10 cellular contexts compared by ENCODE assay signal in the genomic region with DNA sequence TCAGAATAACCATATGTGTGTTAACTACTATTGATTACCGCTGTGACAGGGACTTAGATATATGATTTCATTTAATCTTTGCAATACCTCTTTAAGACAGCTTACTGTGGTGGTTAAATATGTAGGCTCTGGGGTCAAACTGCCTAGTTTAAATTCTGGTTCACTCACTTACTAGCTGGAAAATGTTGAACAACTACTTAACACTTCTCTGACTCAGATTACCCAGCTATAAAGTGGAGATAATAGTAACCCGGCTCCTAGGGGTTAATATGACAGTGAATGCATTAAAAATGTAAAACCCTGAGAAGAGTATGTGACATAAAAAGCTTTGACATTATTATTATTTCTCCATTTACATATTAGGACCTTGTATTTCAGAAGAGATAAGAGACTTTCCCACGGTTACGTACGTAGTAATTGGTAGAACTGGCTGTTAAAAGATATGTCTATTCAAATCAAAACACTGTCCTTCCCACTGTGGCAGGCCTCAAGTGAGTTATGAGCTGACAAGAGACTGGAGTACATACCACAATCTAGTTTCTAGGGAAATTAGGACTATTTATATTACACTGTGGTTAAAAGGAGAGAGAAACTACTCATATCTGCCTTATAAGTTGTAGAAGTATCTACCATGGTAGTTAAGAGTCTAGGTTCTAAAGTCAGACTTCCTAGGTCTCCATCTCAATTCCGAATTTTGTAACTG. TPM values are rescaled to one million over a fixed set of nuclear protein-coding genes. Genes with fewer than 3 reads are reported as not detected.
DNase-seq lines count a peak whose midpoint lies in the region; ATAC-seq and TF ChIP-seq lines count a peak whose summit lies in the region.
"Had no signal": no experiment of that assay in that cellular context is flagged by ENCODE, and none has a peak within 500 bp of the region (broad histone marks: within the 10 kb centered on the region; RNA-seq: fewer than 3 reads in every experiment).

No MANE protein-coding gene starts in this region.

- WGBS in suprapubic skin: 79% methylated on average over 6 of the region's 6 CpGs
- WGBS in stomach, 5 donors: 73 to 81% (median 78%) methylated on average over 6 of the region's 6 CpGs
- WGBS in heart left ventricle, 4 donors: 80 to 88% (median 85%) methylated on average over 6 of the region's 6 CpGs

- H3K27me3 ChIP-seq in suprapubic skin: peaks cover 7% of the 10 kb centered on the region
- H3K27me3 ChIP-seq in stomach: no peaks in the 10 kb centered on the region
- peaks cover 0 to under 1% (median 0%) of the 10 kb centered on the region in 9 donors for H3K27me3 ChIP-seq in heart left ventricle

- TF ChIP-seq POLR2A in suprapubic skin (IDR thresholded peaks at IDR 0.05): no peak
- TF ChIP-seq POLR2A in stomach (IDR thresholded peaks at IDR 0.05): no peak
- TF ChIP-seq POLR2A in heart left ventricle (IDR thresholded peaks at IDR 0.05): no peak

- H3K4me3 ChIP-seq in suprapubic skin (no peak overlapping the region), stomach (no peak overlapping the region), heart left ventricle (no peak overlapping the region)

- H3K27me3 Mint-ChIP-seq in mesothelial cell of epicardium (ENCODE audit: low read depth): peaks cover 4% of the 10 kb centered on the region

- H3K27ac Mint-ChIP-seq in mesothelial cell of epicardium: peak overlapping the region; percentile 37
- H3K27ac Mint-ChIP-seq: activated CD4-positive, alpha-beta T cell treated with anti-CD3 and anti-CD28 coated beads, Interleukin-2, amount 10 ng/mL, durations not matched to agents 7 days and 5 days had no signal

- ATAC-seq in GM21515 (IDR thresholded peaks at IDR 0.05; ENCODE audit: unreplicated experiment) (peak; percentile 73), HG03139 (IDR thresholded peaks at IDR 0.05; ENCODE audit: unreplicated experiment) (peak; percentile 64), heart left ventricle (no peak)

- TF ChIP-seq EP300 in suprapubic skin (IDR thresholded peaks at IDR 0.05) (no peak), stomach (IDR thresholded peaks at IDR 0.05) (no peak)

- DNase-seq in NOMO-1 treated with DMSO at 0.1 percent for 48 hours (lab: John Stamatoyannopoulos, UW; ENCODE audit: unreplicated experiment) (peak; percentile 18), NOMO-1 treated with dmso at 0.1 percent for 144 hours (lab: John Stamatoyannopoulos, UW; ENCODE audit: unreplicated experiment) (no peak), mesothelial cell of epicardium (ENCODE audit: low spot score in 2 of 2, unreplicated experiment in 2 of 2) (no peak), suprapubic skin (ENCODE audit: low spot score in 2 of 2) (no peak), stomach (no peak), heart left ventricle (no peak)
- DNase-seq: activated CD4-positive, alpha-beta T cell treated with anti-CD3 and anti-CD28 coated beads, Interleukin-2, amount 10 ng/mL, durations not matched to agents 7 days and 5 days had no signal

- no peaks in the 10 kb centered on the region for H3K9me3 Mint-ChIP-seq in mesothelial cell of epicardium
- H3K9me3 Mint-ChIP-seq: activated CD4-positive, alpha-beta T cell treated with anti-CD3 and anti-CD28 coated beads, Interleukin-2, amount 10 ng/mL, durations not matched to agents 7 days and 5 days had no signal

- H3K36me3 Mint-ChIP-seq in mesothelial cell of epicardium: no peaks in the 10 kb centered on the region

- intact Hi-C loops in stomach (cut with DNase I; ENCODE audit: low total_unique reads): loop anchor here (5.0 kb wide), 1 partner anchor 260 kb away; no protein-coding TSS in a partner anchor
- intact Hi-C loops in heart left ventricle (cut with DNase I): loop anchor here in 2 of 10 donors (5.0 to 10.0 kb wide), 2 partner anchors 75 to 83 kb away; no protein-coding TSS in a partner anchor

- H3K27ac ChIP-seq in suprapubic skin (no peak overlapping the region), stomach (no peak overlapping the region), heart left ventricle (peak overlapping the region in 1 of 12 donors; percentile 52)
- H3K27ac ChIP-seq: 22Rv1 had no signal

- H3K9me3 ChIP-seq in suprapubic skin (no peaks in the 10 kb centered on the region), stomach (no peaks in the 10 kb centered on the region), heart left ventricle (no peaks in the 10 kb centered on the region)

- H3K4me1 ChIP-seq in suprapubic skin: peaks cover 14% of the 10 kb centered on the region
- peaks cover 0 to 22% (median 13%) of the 10 kb centered on the region in 4 donors for H3K4me1 ChIP-seq in stomach
- peaks cover 0 to 13% (median 2%) of the 10 kb centered on the region in 12 donors for H3K4me1 ChIP-seq in heart left ventricle

- H3K4me3 Mint-ChIP-seq in mesothelial cell of epicardium: no peak overlapping the region
- H3K4me3 Mint-ChIP-seq: activated CD4-positive, alpha-beta T cell treated with anti-CD3 and anti-CD28 coated beads, Interleukin-2, amount 10 ng/mL, durations not matched to agents 7 days and 5 days had no signal

- TF ChIP-seq CTCF in mesothelial cell of epicardium (IDR thresholded peaks at IDR 0.05; ENCODE audit: unreplicated experiment) (no peak), suprapubic skin (IDR thresholded peaks at IDR 0.05) (no peak), stomach (IDR thresholded peaks at IDR 0.05) (no peak), heart left ventricle (IDR thresholded peaks at IDR 0.05) (no peak)

- peaks cover 39% of the 10 kb centered on the region for H3K4me1 Mint-ChIP-seq in mesothelial cell of epicardium

- H3K36me3 ChIP-seq in suprapubic skin (no peaks in the 10 kb centered on the region), stomach (no peaks in the 10 kb centered on the region), heart left ventricle (no peaks in the 10 kb centered on the region)

RNA-seq across cellular contexts. Expression of a gene that starts 4.4 kb away (rescaled TPM):
- total RNA-seq in mesothelial cell of epicardium (35.4 to 41.5 TPM (median 35.4 TPM) in 3 replicates), suprapubic skin (10 to 100 TPM in 1 of 4 donors, 1 to 10 TPM in 3; 3.9 to 15.6 (median 6.7) TPM), stomach (10 to 100 TPM in 4 of 5 donors, 1 to 10 TPM in 1; 5.8 to 66.5 (median 21.6) TPM), heart left ventricle (10 to 100 TPM in 3 of 9 donors, 1 to 10 TPM in 6; 4.0 to 12.1 (median 8.0) TPM)
- polyA plus RNA-seq in stomach (1 to 10 TPM; 4.1 to 5.4 (median 5.0) TPM), heart left ventricle (1 to 10 TPM; 2.5 to 3.1 TPM)

Comparison
In these comparisons a context has a peak if more than half of its experiments do, and no peak if none do; other contexts are left out.
1. ATAC-seq: peak in GM21515 (single experiment) and HG03139 (single experiment); none in heart left ventricle (0 of 4).